Comparison of ENCODE assay signal across 27 cellular contexts in genomic region chr22:20071524-20071972, GRCh38.
"Had no signal": no experiment of that assay in that cellular context is flagged by ENCODE, and none has a peak within 500 bp of the region (broad histone marks: within the 10 kb centered on the region; RNA-seq: fewer than 3 reads in every experiment).

No MANE protein-coding gene starts in this region.

- H3K4me1 ChIP-seq: lower lobe of right lung, neural progenitor cell, prostate gland, suprapubic skin, tibial artery, upper lobe of right lung had no signal

- H3K36me3 ChIP-seq: lower lobe of right lung, neural progenitor cell, ovary, prostate gland, suprapubic skin, thoracic aorta, tibial artery, upper lobe of right lung had no signal

- H3K4me3 ChIP-seq: lower lobe of right lung, neural progenitor cell, ovary, prostate gland, skin epidermis, suprapubic skin, thoracic aorta, tibial artery, upper lobe of right lung had no signal

- H3K9me3 ChIP-seq: lower lobe of right lung, neutrophil, ovary, prostate gland, suprapubic skin, thoracic aorta, tibial artery, upper lobe of right lung had no signal

- H3K27me3 Mint-ChIP-seq: naive thymus-derived CD8-positive, alpha-beta T cell; stimulated activated naive CD8-positive, alpha-beta T cell treated with anti-CD3 and anti-CD28 coated beads, Interleukin-15, Interleukin-2, amounts not matched to agents 100 ng/mL and 50 ng/mL, for 24 hours had no signal

- H3K36me3 Mint-ChIP-seq: immature natural killer cell; naive thymus-derived CD8-positive, alpha-beta T cell; neural progenitor cell; stimulated activated effector memory CD8-positive, alpha-beta T cell treated with anti-CD3 and anti-CD28 coated beads, Interleukin-12 subunit alpha, Interleukin-12 subunit beta, amount 100 ng/mL, for 72 hours had no signal

- ATAC-seq: left lobe of liver; lower lobe of right lung; naive thymus-derived CD8-positive, alpha-beta T cell; right cardiac atrium; sciatic nerve; stimulated activated effector memory CD8-positive, alpha-beta T cell treated with anti-CD3 and anti-CD28 coated beads, Interleukin-12 subunit alpha, Interleukin-12 subunit beta, amount 100 ng/mL, for 72 hours; upper lobe of right lung had no signal

- H3K4me1 Mint-ChIP-seq: immature natural killer cell; nephron; stimulated activated effector memory CD8-positive, alpha-beta T cell treated with anti-CD3 and anti-CD28 coated beads, Interleukin-12 subunit alpha, Interleukin-12 subunit beta, amount 100 ng/mL, for 72 hours had no signal

- DNase-seq: hypothalamus; immature natural killer cell; lower lobe of right lung; mammary epithelial cell; mesenchymal stem cell; naive thymus-derived CD8-positive, alpha-beta T cell; occipital lobe; ovary; retina; right cardiac atrium; stimulated activated CD4-positive, alpha-beta T cell treated with anti-CD3 and anti-CD28 coated beads, Interleukin-4, amount 100 ng/mL, for 24 hours; stimulated activated naive CD4-positive, alpha-beta T cell; tibial artery; upper lobe of right lung had no signal

- H2AFZ ChIP-seq: neural progenitor cell had no signal

- H3K27ac ChIP-seq: lower lobe of right lung, neural progenitor cell, neutrophil, ovary, prostate gland, skin epidermis, suprapubic skin, thoracic aorta, tibial artery, upper lobe of right lung had no signal

- H3K9ac ChIP-seq: neural progenitor cell had no signal

- FAIRE-seq: islet of Langerhans, urothelium cell line had no signal

- H3K4me3 Mint-ChIP-seq: immature natural killer cell; naive thymus-derived CD8-positive, alpha-beta T cell; nephron; neural progenitor cell; stimulated activated effector memory CD8-positive, alpha-beta T cell treated with anti-CD3 and anti-CD28 coated beads, Interleukin-12 subunit alpha, Interleukin-12 subunit beta, amount 100 ng/mL, for 72 hours; stimulated activated naive CD8-positive, alpha-beta T cell treated with anti-CD3 and anti-CD28 coated beads, Interleukin-15, Interleukin-2, amounts not matched to agents 100 ng/mL and 50 ng/mL, for 24 hours had no signal

- H3K27me3 ChIP-seq: neural progenitor cell, neutrophil, ovary, suprapubic skin, tibial artery, upper lobe of right lung had no signal

- H3K9me3 Mint-ChIP-seq: immature natural killer cell; naive thymus-derived CD8-positive, alpha-beta T cell; nephron; neural progenitor cell; stimulated activated effector memory CD8-positive, alpha-beta T cell treated with anti-CD3 and anti-CD28 coated beads, Interleukin-12 subunit alpha, Interleukin-12 subunit beta, amount 100 ng/mL, for 72 hours; stimulated activated naive CD8-positive, alpha-beta T cell treated with anti-CD3 and anti-CD28 coated beads, Interleukin-15, Interleukin-2, amounts not matched to agents 100 ng/mL and 50 ng/mL, for 24 hours had no signal

- H3K4me2 ChIP-seq: neural progenitor cell had no signal

- H3K27ac Mint-ChIP-seq: immature natural killer cell; nephron; neural progenitor cell; stimulated activated effector memory CD8-positive, alpha-beta T cell treated with anti-CD3 and anti-CD28 coated beads, Interleukin-12 subunit alpha, Interleukin-12 subunit beta, amount 100 ng/mL, for 72 hours; stimulated activated naive CD8-positive, alpha-beta T cell treated with anti-CD3 and anti-CD28 coated beads, Interleukin-15, Interleukin-2, amounts not matched to agents 100 ng/mL and 50 ng/mL, for 24 hours had no signal
